Comparison of ENCODE assay signal across 19 cellular contexts in the genomic region with DNA sequence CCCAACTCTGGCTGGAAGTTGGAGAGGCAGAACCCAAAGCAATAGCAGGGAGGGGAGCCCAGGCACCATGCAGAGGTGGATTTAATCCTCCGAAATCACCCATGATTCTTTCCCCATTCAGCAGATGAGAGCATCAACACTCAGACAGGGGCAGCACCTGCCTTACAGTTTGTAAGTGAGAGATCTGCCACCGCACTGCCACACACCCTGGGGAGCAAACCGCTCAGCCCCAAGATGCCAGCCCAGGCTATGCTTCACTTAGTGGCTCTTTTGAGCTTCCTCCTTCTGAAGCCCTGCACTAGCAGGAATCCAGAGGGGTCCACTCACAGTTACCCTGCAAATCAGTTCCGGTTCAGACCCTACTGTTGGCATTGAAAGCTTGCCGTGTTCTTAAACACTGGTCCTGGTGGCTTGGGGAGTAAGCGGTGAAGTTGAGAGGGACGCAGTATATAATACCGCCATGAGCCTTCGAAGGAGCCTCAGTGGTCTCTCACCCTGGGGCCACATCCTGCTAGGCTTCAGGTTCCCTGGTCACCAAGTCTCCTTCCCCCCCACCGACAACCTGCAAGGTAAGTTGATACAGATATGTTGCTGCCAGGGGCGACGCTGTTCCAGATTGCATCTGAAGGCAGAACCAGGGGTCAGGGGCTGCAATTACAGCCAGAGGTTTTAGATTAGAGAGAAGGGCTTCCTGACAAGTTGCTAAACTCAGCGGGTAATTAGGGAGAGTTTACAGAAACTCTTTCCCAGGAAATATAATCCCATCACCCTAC.
DNase-seq lines count a peak whose midpoint lies in the region; ATAC-seq, FAIRE-seq and TF ChIP-seq lines count a peak whose summit lies in the region.
"Had no signal": no experiment of that assay in that cellular context is flagged by ENCODE, and none has a peak within 500 bp of the region (broad histone marks: within the 10 kb centered on the region; RNA-seq: fewer than 3 reads in every experiment).

No MANE protein-coding gene starts in this region.

- no peak for TF ChIP-seq EP300 in H1 (IDR thresholded peaks at IDR 0.05; ENCODE audit: borderline replicate concordance in 1 of 2, low read depth in 2 of 2, low read length in 2 of 2)

- peak overlapping the region; percentile 11; the same call in 1 of the 2 replicates for H2BK5ac ChIP-seq in H1 (ENCODE audit: low read depth, low read length)

- H3K27me3 ChIP-seq in H1 (replicated peaks in 1 of 4; ENCODE audit: control insufficient read depth in 3 of 4, extremely low read depth in 1 of 4, insufficient read depth in 3 of 4, low read length in 3 of 4) (no peaks in the 10 kb centered on the region), upper lobe of right lung (no peaks in the 10 kb centered on the region)

- no peak for TF ChIP-seq RAD21 in H1 (IDR thresholded peaks at IDR 0.05 in 1 of 2, conservative IDR thresholded peaks at IDR 0.05 in 1 of 2; ENCODE audit: low read depth in 2 of 2, low read length in 2 of 2)

- no peak for FAIRE-seq in H1 (lab: Jason Lieb, UNC)
- FAIRE-seq: G401.6, GM12892 had no signal

- H2AFZ ChIP-seq in H1 (ENCODE audit: low read length): no peak overlapping the region

- H3K23me2 ChIP-seq in H1 (ENCODE audit: low read depth, low read length): no peaks in the 10 kb centered on the region

- no peak overlapping the region for H4K5ac ChIP-seq in H1 (ENCODE audit: insufficient read length, low read depth, low read length)

- peak overlapping the region; percentile 58 for H2AK5ac ChIP-seq in H1 (ENCODE audit: low read depth, low read length)

- H3K36me3 Mint-ChIP-seq in activated CD4-positive, alpha-beta T cell treated with anti-CD3 and anti-CD28 coated beads, Interleukin-2, amount 10 ng/mL, durations not matched to agents 24 days and 14 days (ENCODE audit: low read depth): no peaks in the 10 kb centered on the region
- H3K36me3 Mint-ChIP-seq in activated CD4-positive, alpha-beta T cell treated with anti-CD3 and anti-CD28 coated beads, Interleukin-2, amount 10 ng/mL, durations not matched to agents 7 days and 5 days (ENCODE audit: low read depth): no peaks in the 10 kb centered on the region
- H3K36me3 Mint-ChIP-seq in natural killer cell treated with Interleukin-12 subunit alpha and Interleukin-12 subunit beta and Interleukin-15 and Interleukin-18, amount 100 ng/mL, for 72 hours: no peaks in the 10 kb centered on the region
- no peaks in the 10 kb centered on the region for H3K36me3 Mint-ChIP-seq in type B pancreatic cell

- H4K20me1 ChIP-seq in H1 (replicated peaks in 1 of 2; ENCODE audit: control insufficient read depth in 1 of 2, insufficient read depth in 2 of 2, low read length in 2 of 2): no peaks in the 10 kb centered on the region

- H3K9ac ChIP-seq in H1 (replicated peaks in 1 of 4; ENCODE audit: extremely low read depth in 1 of 4, low read depth in 3 of 4, low read length in 3 of 4): no peak overlapping the region

- intact Hi-C loops in activated CD4-positive, alpha-beta T cell treated with anti-CD3 and anti-CD28 coated beads, Interleukin-2, amount 10 ng/mL, durations not matched to agents 24 days and 14 days (cut with micrococcal nuclease): no loop called here
- intact Hi-C loops in upper lobe of right lung (cut with DNase I): no loop called here

- H3K4me1 Mint-ChIP-seq in activated CD4-positive, alpha-beta T cell treated with anti-CD3 and anti-CD28 coated beads, Interleukin-2, amount 10 ng/mL, durations not matched to agents 24 days and 14 days: peaks cover 6% of the 10 kb centered on the region
- H3K4me1 Mint-ChIP-seq in activated CD4-positive, alpha-beta T cell treated with anti-CD3 and anti-CD28 coated beads, Interleukin-2, amount 10 ng/mL, durations not matched to agents 7 days and 5 days: peaks cover 7% of the 10 kb centered on the region
- peaks cover 24 to 41% of the 10 kb centered on the region in 2 donors for H3K4me1 Mint-ChIP-seq in natural killer cell treated with Interleukin-12 subunit alpha and Interleukin-12 subunit beta and Interleukin-15 and Interleukin-18, amount 100 ng/mL, for 72 hours (ENCODE audit: low read depth in 2 of 2)
- peaks cover 4% of the 10 kb centered on the region for H3K4me1 Mint-ChIP-seq in type B pancreatic cell (ENCODE audit: unreplicated experiment)

- H2BK15ac ChIP-seq in H1 (ENCODE audit: low read length): 0 out of 2 replicates have a peak overlapping the region, but pooled peaks have one; percentile 63

- H3K27ac ChIP-seq in H1 (ENCODE audit: low read depth, low read length): no peak overlapping the region
- H3K27ac ChIP-seq in upper lobe of right lung: no peak overlapping the region

- peak; percentile 70 to 84 for ATAC-seq in natural killer cell treated with Interleukin-12 subunit alpha and Interleukin-12 subunit beta and Interleukin-15 and Interleukin-18, amount 100 ng/mL, for 72 hours
- no peak for ATAC-seq in upper lobe of right lung
- ATAC-seq: Panc1, SK-N-SH treated with all-trans-retinoic acid at 6 μM for 48 hours had no signal

- H3K4me3 Mint-ChIP-seq in activated CD4-positive, alpha-beta T cell treated with anti-CD3 and anti-CD28 coated beads, Interleukin-2, amount 10 ng/mL, durations not matched to agents 24 days and 14 days: no peak overlapping the region
- no peak overlapping the region for H3K4me3 Mint-ChIP-seq in activated CD4-positive, alpha-beta T cell treated with anti-CD3 and anti-CD28 coated beads, Interleukin-2, amount 10 ng/mL, durations not matched to agents 7 days and 5 days
- peak overlapping the region; percentile 43 for H3K4me3 Mint-ChIP-seq in natural killer cell treated with Interleukin-12 subunit alpha and Interleukin-12 subunit beta and Interleukin-15 and Interleukin-18, amount 100 ng/mL, for 72 hours
- no peak overlapping the region for H3K4me3 Mint-ChIP-seq in type B pancreatic cell
- H3K4me3 Mint-ChIP-seq: HFFc6 had no signal

- POLR2A ChIA-PET in activated CD4-positive, alpha-beta T cell treated with anti-CD3 and anti-CD28 coated beads, Interleukin-2, amount 10 ng/mL, durations not matched to agents 7 days and 5 days (lab: Charles Lee): no interaction called here
- POLR2A ChIA-PET in H1 (lab: Charles Lee; ENCODE audit: partially characterized antibody): interaction anchor here (0.6 to 1.1 kb wide), 5 partner anchors 11 to 94 kb away, joined by 3 to 4 read pairs (median 3); no protein-coding TSS in a partner anchor

- WGBS in H1 (ENCODE audit: extremely low coverage in 1 of 2, insufficient coverage in 1 of 2, insufficient read length in 1 of 2, insufficient replicate concordance in 2 of 2, low coverage in 1 of 2, low lambda C conversion rate in 2 of 2, missing lambda C conversion rate in 1 of 2), 2 experiments: 91% methylated on average over 13 of the region's 13 CpGs; no CpG with 5 or more reads in 1 of the 2 experiments

- H3K18ac ChIP-seq in H1 (ENCODE audit: extremely low read depth, low read length): peak overlapping the region; percentile 3; the same call in 1 of the 2 replicates

- no peak for TF ChIP-seq CTCF in H1 (IDR thresholded peaks at IDR 0.05; ENCODE audit: control extremely low read depth in 1 of 3, insufficient read depth in 1 of 3, low read depth in 1 of 3, low read length in 3 of 3)
- TF ChIP-seq CTCF in type B pancreatic cell (conservative IDR thresholded peaks at IDR 0.05): no peak
- no peak for TF ChIP-seq CTCF in upper lobe of right lung (IDR thresholded peaks at IDR 0.05)

- peaks cover 2 to 34% (median 25%) of the 10 kb centered on the region in 4 experiments; a peak in 6 of 7 replicates for H3K4me1 ChIP-seq in H1 (replicated peaks in 1 of 4; ENCODE audit: control insufficient read depth in 3 of 4, insufficient read depth in 4 of 4, low read length in 3 of 4)
- H3K4me1 ChIP-seq in upper lobe of right lung: no peaks in the 10 kb centered on the region

- H2BK120ac ChIP-seq in H1 (replicated peaks; ENCODE audit: low read depth, low read length): peak overlapping the region; percentile 40

- H3K27me3 Mint-ChIP-seq in activated CD4-positive, alpha-beta T cell treated with anti-CD3 and anti-CD28 coated beads, Interleukin-2, amount 10 ng/mL, durations not matched to agents 24 days and 14 days: peaks cover 5% of the 10 kb centered on the region
- peaks cover 4% of the 10 kb centered on the region for H3K27me3 Mint-ChIP-seq in activated CD4-positive, alpha-beta T cell treated with anti-CD3 and anti-CD28 coated beads, Interleukin-2, amount 10 ng/mL, durations not matched to agents 7 days and 5 days
- H3K27me3 Mint-ChIP-seq in natural killer cell treated with Interleukin-12 subunit alpha and Interleukin-12 subunit beta and Interleukin-15 and Interleukin-18, amount 100 ng/mL, for 72 hours: no peaks in the 10 kb centered on the region
- peaks cover 68% of the 10 kb centered on the region for H3K27me3 Mint-ChIP-seq in type B pancreatic cell

- no peaks in the 10 kb centered on the region for H3K9me3 Mint-ChIP-seq in activated CD4-positive, alpha-beta T cell treated with anti-CD3 and anti-CD28 coated beads, Interleukin-2, amount 10 ng/mL, durations not matched to agents 24 days and 14 days
- no peaks in the 10 kb centered on the region for H3K9me3 Mint-ChIP-seq in activated CD4-positive, alpha-beta T cell treated with anti-CD3 and anti-CD28 coated beads, Interleukin-2, amount 10 ng/mL, durations not matched to agents 7 days and 5 days
- H3K9me3 Mint-ChIP-seq in natural killer cell treated with Interleukin-12 subunit alpha and Interleukin-12 subunit beta and Interleukin-15 and Interleukin-18, amount 100 ng/mL, for 72 hours: no peaks in the 10 kb centered on the region
- H3K9me3 Mint-ChIP-seq in type B pancreatic cell: no peaks in the 10 kb centered on the region
- H3K9me3 Mint-ChIP-seq: HFFc6 had no signal

- no peak for TF ChIP-seq POLR2A in H1 (IDR thresholded peaks at IDR 0.05; ENCODE audit: control extremely low read depth in 1 of 2, low read depth in 2 of 2, low read length in 2 of 2)

- H2BK12ac ChIP-seq in H1 (ENCODE audit: low read depth, low read length): peak overlapping the region; percentile 42; the same call in 1 of the 2 replicates

- no peak overlapping the region for H3K14ac ChIP-seq in H1 (ENCODE audit: insufficient read length)

- peak overlapping the region; percentile 56; the same call in 1 of the 2 replicates for H2BK20ac ChIP-seq in H1 (ENCODE audit: low read length)

- no peak overlapping the region for H3K23ac ChIP-seq in H1 (ENCODE audit: insufficient read length)

- H3K4me3 ChIP-seq in H1 (ENCODE audit: extremely low read depth in 1 of 4, insufficient read depth in 2 of 4, low read depth in 3 of 4, low read length in 4 of 4): 0 out of 8 replicates have a peak overlapping the region, but pooled peaks of 1 of the 4 experiments have one; percentile 7
- no peak overlapping the region for H3K4me3 ChIP-seq in upper lobe of right lung

- H3K4me2 ChIP-seq in H1 (ENCODE audit: insufficient read depth in 1 of 2, low read depth in 2 of 2, low read length in 2 of 2): no peak overlapping the region

- H3K4ac ChIP-seq in H1 (replicated peaks; ENCODE audit: insufficient read length, low read depth, low read length): peak overlapping the region; percentile 1

- H3K36me3 ChIP-seq in H1 (ENCODE audit: control insufficient read depth in 2 of 4, insufficient read depth in 4 of 4, low read length in 3 of 4) (no peaks in the 10 kb centered on the region), upper lobe of right lung (no peaks in the 10 kb centered on the region)

- no peaks in the 10 kb centered on the region for H3K79me2 ChIP-seq in H1 (ENCODE audit: control insufficient read depth in 1 of 2, insufficient read depth in 2 of 2, low read length in 2 of 2)

- no peak overlapping the region for H4K8ac ChIP-seq in H1 (ENCODE audit: extremely low read depth, insufficient read depth, low read length)

- H3K56ac ChIP-seq in H1 (replicated peaks; ENCODE audit: insufficient read length, low read depth, low read length): no peak overlapping the region

- no peaks in the 10 kb centered on the region for H3K79me1 ChIP-seq in H1 (ENCODE audit: low read depth, low read length)

- peak; percentile 51 for DNase-seq in activated CD4-positive, alpha-beta T cell treated with anti-CD3 and anti-CD28 coated beads, Interleukin-2, amount 10 ng/mL, durations not matched to agents 24 days and 14 days
- no peak for DNase-seq in activated CD4-positive, alpha-beta T cell treated with anti-CD3 and anti-CD28 coated beads, Interleukin-2, amount 10 ng/mL, durations not matched to agents 7 days and 5 days
- DNase-seq in H1 (ENCODE audit: low read depth in 1 of 2, low spot score in 2 of 2) (no peak), type B pancreatic cell (ENCODE audit: extremely low spot score, unreplicated experiment) (peak; percentile 49), NCI-H2171 (lab: John Stamatoyannopoulos, UW) (no peak), DMS153 treated with DMSO at 0.1 percent for 48 hours (lab: John Stamatoyannopoulos, UW; ENCODE audit: unreplicated experiment) (no peak), upper lobe of right lung (no peak)
- DNase-seq in natural killer cell treated with Interleukin-12 subunit alpha and Interleukin-12 subunit beta and Interleukin-15 and Interleukin-18, amount 100 ng/mL, for 72 hours (ENCODE audit: low spot score): no peak
- DNase-seq: DMS79 treated with DMSO at 0.1 percent for 48 hours, GOT3, HFFc6, NCI-H146, NCI-H446, NCI-H748 treated with DMSO at 0.1 percent for 48 hours, SHP77 had no signal

- peak overlapping the region; percentile 45 for H4K91ac ChIP-seq in H1 (replicated peaks; ENCODE audit: insufficient read length, low read length)

- no peak overlapping the region for H3K27ac Mint-ChIP-seq in activated CD4-positive, alpha-beta T cell treated with anti-CD3 and anti-CD28 coated beads, Interleukin-2, amount 10 ng/mL, durations not matched to agents 24 days and 14 days
- H3K27ac Mint-ChIP-seq in activated CD4-positive, alpha-beta T cell treated with anti-CD3 and anti-CD28 coated beads, Interleukin-2, amount 10 ng/mL, durations not matched to agents 7 days and 5 days: no peak overlapping the region
- H3K27ac Mint-ChIP-seq in natural killer cell treated with Interleukin-12 subunit alpha and Interleukin-12 subunit beta and Interleukin-15 and Interleukin-18, amount 100 ng/mL, for 72 hours: peak overlapping the region in 1 of 2 donors; percentile 39
- no peak overlapping the region for H3K27ac Mint-ChIP-seq in type B pancreatic cell
- H3K27ac Mint-ChIP-seq: HFFc6 had no signal

- H3K9me3 ChIP-seq in H1 (ENCODE audit: insufficient read depth in 2 of 2, low read depth in 1 of 2, low read length in 1 of 2) (peaks cover 0 to 4% of the 10 kb centered on the region in 2 experiments; a peak in 1 of 4 replicates), upper lobe of right lung (no peaks in the 10 kb centered on the region)

- CTCF ChIA-PET in activated CD4-positive, alpha-beta T cell treated with anti-CD3 and anti-CD28 coated beads, Interleukin-2, amount 10 ng/mL, durations not matched to agents 7 days and 5 days (lab: Charles Lee): interaction anchor here (0.9 to 1.1 kb wide), 3 partner anchors 9 to 94 kb away, joined by 3 to 5 read pairs (median 4); no protein-coding TSS in a partner anchor
- CTCF ChIA-PET in H1 (lab: Charles Lee; ENCODE audit: partially characterized antibody): interaction anchor here (0.6 to 1.8 kb wide), 5 partner anchors 10 to 316 kb away, joined by 3 to 5 read pairs (median 4); no protein-coding TSS in a partner anchor

Comparison
In these comparisons a context has a peak if more than half of its experiments do, and no peak if none do; other contexts are left out.
1. DNase-seq: peak in activated CD4-positive, alpha-beta T cell treated with anti-CD3 and anti-CD28 coated beads, Interleukin-2, amount 10 ng/mL, durations not matched to agents 24 days and 14 days (single experiment) and type B pancreatic cell (single experiment); none in activated CD4-positive, alpha-beta T cell treated with anti-CD3 and anti-CD28 coated beads, Interleukin-2, amount 10 ng/mL, durations not matched to agents 7 days and 5 days (single experiment), H1 (0 of 2), natural killer cell treated with Interleukin-12 subunit alpha and Interleukin-12 subunit beta and Interleukin-15 and Interleukin-18, amount 100 ng/mL, for 72 hours (single experiment), NCI-H2171 (single experiment), DMS153 treated with DMSO at 0.1 percent for 48 hours (single experiment) and upper lobe of right lung (single experiment).